ENCODE assay signal across 8 cellular contexts in genomic region chr3:196502775-196503181, GRCh38. TPM values are rescaled to one million over a fixed set of nuclear protein-coding genes. Genes with fewer than 3 reads are reported as not detected.
DNase-seq lines count a peak whose midpoint lies in the region; TF ChIP-seq lines count a peak whose summit lies in the region.

No MANE protein-coding gene starts in this region.

- H3K9me3 ChIP-seq in HAP-1 = peaks cover 11% of the 10 kb centered on the region

- DNase-seq in Daoy (ENCODE audit: low read depth) = peak; percentile 90
- DNase-seq in HAP-1 (ENCODE audit: low spot score in 2 of 2) = peak in 1 of 2 experiments; percentile 55
- peak; percentile 35 for DNase-seq in NCI-H1092 treated with DMSO at 0.1 percent for 48 hours (lab: John Stamatoyannopoulos, UW)
- peak; percentile 90 for DNase-seq in activated CD4-positive, alpha-beta T cell treated with anti-CD3 and anti-CD28 coated beads, Interleukin-2, amount 10 ng/mL, durations not matched to agents 24 days and 14 days
- peak; percentile 76 for DNase-seq in coronary artery (ENCODE audit: low spot score)
- peak; percentile 70 for DNase-seq in left kidney (ENCODE audit: low read depth, low spot score)
- DNase-seq in stimulated activated CD4-positive, alpha-beta T cell treated with anti-CD3 and anti-CD28 coated beads, Interleukin-1b, Interleukin-23, amount 100 ng/mL, for 24 hours (ENCODE audit: low read depth in 4 of 4, low spot score in 1 of 4) = peak in 3 of 4 experiments; percentile 6 to 35 (median 30)
- no peak for DNase-seq in HuH-7.5 (ENCODE audit: low spot score)

- peaks cover 45% of the 10 kb centered on the region for H3K36me3 Mint-ChIP-seq in activated CD4-positive, alpha-beta T cell treated with anti-CD3 and anti-CD28 coated beads, Interleukin-2, amount 10 ng/mL, durations not matched to agents 24 days and 14 days (ENCODE audit: low read depth)

- H3K4me1 ChIP-seq in HAP-1 = peaks cover 9% of the 10 kb centered on the region

- peaks cover 35% of the 10 kb centered on the region for H3K4me1 Mint-ChIP-seq in activated CD4-positive, alpha-beta T cell treated with anti-CD3 and anti-CD28 coated beads, Interleukin-2, amount 10 ng/mL, durations not matched to agents 24 days and 14 days

- in situ Hi-C loops in HAP-1 (cut with MboI; ENCODE audit: low sequenced_read_pairs) = loop anchor here (25.0 kb wide), 2 partner anchors 415 to 790 kb away; partner anchors contain the start of genes MUC20 and TFRC

- peaks cover 9% of the 10 kb centered on the region for H3K9me3 Mint-ChIP-seq in activated CD4-positive, alpha-beta T cell treated with anti-CD3 and anti-CD28 coated beads, Interleukin-2, amount 10 ng/mL, durations not matched to agents 24 days and 14 days

- peak overlapping the region; percentile 95 for H3K4me3 ChIP-seq in HAP-1
- H3K4me3 ChIP-seq in coronary artery = peak overlapping the region; percentile 96

- intact Hi-C loops in activated CD4-positive, alpha-beta T cell treated with anti-CD3 and anti-CD28 coated beads, Interleukin-2, amount 10 ng/mL, durations not matched to agents 24 days and 14 days (cut with micrococcal nuclease) = loop anchor here (1.0 to 5.0 kb wide), 15 partner anchors 26 to 595 kb away; partner anchors contain the start of genes CEP19, DYNLT2B, FBXO45 and NCBP2

- no peaks in the 10 kb centered on the region for H3K36me3 ChIP-seq in HAP-1 (replicated peaks)

- peak overlapping the region; percentile 97 for H3K27ac Mint-ChIP-seq in activated CD4-positive, alpha-beta T cell treated with anti-CD3 and anti-CD28 coated beads, Interleukin-2, amount 10 ng/mL, durations not matched to agents 24 days and 14 days

- H3K27ac ChIP-seq in coronary artery = peak overlapping the region; percentile 92 to 99

- peaks cover 2% of the 10 kb centered on the region for H3K27me3 Mint-ChIP-seq in activated CD4-positive, alpha-beta T cell treated with anti-CD3 and anti-CD28 coated beads, Interleukin-2, amount 10 ng/mL, durations not matched to agents 24 days and 14 days

- no peak for TF ChIP-seq CTCF in coronary artery (IDR thresholded peaks at IDR 0.05)

- H3K27me3 ChIP-seq in HAP-1 (ENCODE audit: low read depth) = no peaks in the 10 kb centered on the region

- peak overlapping the region; percentile 98 for H3K4me3 Mint-ChIP-seq in activated CD4-positive, alpha-beta T cell treated with anti-CD3 and anti-CD28 coated beads, Interleukin-2, amount 10 ng/mL, durations not matched to agents 24 days and 14 days

RNA-seq across cellular contexts. Expression of gene RNF168, which starts 0.8 kb away (rescaled TPM):
- total RNA-seq in Daoy (2014; rRNA removed; shearing (Covaris generic)) = 12.0 and 14.5 TPM in 2 replicates
- total RNA-seq in activated CD4-positive, alpha-beta T cell treated with anti-CD3 and anti-CD28 coated beads, Interleukin-2, amount 10 ng/mL, durations not matched to agents 24 days and 14 days = 32.8 and 33.3 TPM in 2 replicates

RNA-seq across cellular contexts. Expression of gene SMCO1, which starts 12.4 kb away (rescaled TPM):
- total RNA-seq in Daoy (2014; rRNA removed; shearing (Covaris generic)) = not detected in 2 replicates
- total RNA-seq in activated CD4-positive, alpha-beta T cell treated with anti-CD3 and anti-CD28 coated beads, Interleukin-2, amount 10 ng/mL, durations not matched to agents 24 days and 14 days = not detected in 2 replicates
